9 cellular contexts compared by ENCODE assay signal in the genomic region with DNA sequence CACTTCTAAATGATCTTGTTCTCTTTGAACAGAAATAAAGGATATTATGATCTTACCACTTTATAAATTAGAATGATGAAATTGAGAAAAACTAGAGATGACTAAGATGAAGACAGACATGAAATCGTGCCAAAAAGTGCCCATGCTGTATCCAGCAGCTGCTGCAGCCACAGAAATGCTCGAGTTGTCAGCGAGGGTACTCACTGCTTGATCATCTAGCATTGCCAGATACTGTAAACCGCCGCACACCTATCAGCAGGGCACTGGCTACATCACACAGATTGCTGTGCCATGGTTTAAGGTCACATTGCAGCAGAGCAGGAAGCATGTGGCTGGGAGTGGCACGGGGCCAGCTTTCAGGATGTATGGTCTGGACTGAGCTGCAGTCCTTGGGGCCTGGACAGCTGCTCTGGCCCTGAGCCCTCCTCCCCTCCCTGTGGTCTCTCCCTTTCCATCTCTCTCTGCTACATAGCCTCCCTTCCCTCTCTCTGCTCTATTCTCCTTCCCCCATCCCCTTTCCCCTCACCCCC. TPM values are rescaled to one million over a fixed set of nuclear protein-coding genes. Genes with fewer than 3 reads are reported as not detected.
DNase-seq lines count a peak whose midpoint lies in the region; ATAC-seq, FAIRE-seq and TF ChIP-seq lines count a peak whose summit lies in the region.
"Had no signal": no experiment of that assay in that cellular context is flagged by ENCODE, and none has a peak within 500 bp of the region (broad histone marks: within the 10 kb centered on the region; RNA-seq: fewer than 3 reads in every experiment).

No MANE protein-coding gene starts in this region.

- no peaks in the 10 kb centered on the region for H3K36me3 ChIP-seq in pancreas
- no peaks in the 10 kb centered on the region for H3K36me3 ChIP-seq in CD8-positive, alpha-beta memory T cell (ENCODE audit: insufficient read depth, low read length)

- no peaks in the 10 kb centered on the region for H3K27me3 ChIP-seq in pancreas
- peaks cover 17% of the 10 kb centered on the region for H3K27me3 ChIP-seq in CD8-positive, alpha-beta memory T cell (ENCODE audit: insufficient read depth, low read length, poor library complexity, severe bottlenecking)

- H3K27me3 Mint-ChIP-seq in natural killer cell (ENCODE audit: low read depth in 2 of 2) = peaks cover 8 to 10% of the 10 kb centered on the region in 2 donors
- peaks cover 2 to 21% of the 10 kb centered on the region in 2 donors for H3K27me3 Mint-ChIP-seq in CD8-positive, alpha-beta memory T cell

- FAIRE-seq in pancreas (lab: Jason Lieb, UNC) = no peak
- FAIRE-seq: colon had no signal

- H3K27ac ChIP-seq in pancreas = no peak overlapping the region
- H3K27ac ChIP-seq in CD8-positive, alpha-beta memory T cell (ENCODE audit: low read depth, low read length) = no peak overlapping the region

- ATAC-seq in pancreas (peak; percentile 77 to 94 (median 85)), natural killer cell (no peak), HG03135 (IDR thresholded peaks at IDR 0.05; ENCODE audit: unreplicated experiment) (no peak)

- POLR2A ChIA-PET in CD8-positive, alpha-beta memory T cell (lab: Charles Lee) = no interaction called here

- no peaks in the 10 kb centered on the region for H3K4me1 ChIP-seq in pancreas
- H3K4me1 ChIP-seq in CD8-positive, alpha-beta memory T cell (ENCODE audit: insufficient read depth, low read length) = no peaks in the 10 kb centered on the region

- TF ChIP-seq CTCF in choroid plexus epithelial cell (conservative IDR thresholded peaks at IDR 0.05; ENCODE audit: low read depth, low read length) (no peak), pancreas (IDR thresholded peaks at IDR 0.05) (no peak), natural killer cell (IDR thresholded peaks at IDR 0.05) (no peak)

- H3K4me1 Mint-ChIP-seq in natural killer cell = no peaks in the 10 kb centered on the region
- H3K4me1 Mint-ChIP-seq in CD8-positive, alpha-beta memory T cell = no peaks in the 10 kb centered on the region

- H3K36me3 Mint-ChIP-seq in natural killer cell = no peaks in the 10 kb centered on the region
- H3K36me3 Mint-ChIP-seq in CD8-positive, alpha-beta memory T cell = no peaks in the 10 kb centered on the region

- no peak overlapping the region for H3K4me3 ChIP-seq in choroid plexus epithelial cell (ENCODE audit: low read depth, low read length)
- H3K4me3 ChIP-seq in pancreas = no peak overlapping the region
- H3K4me3 ChIP-seq in CD8-positive, alpha-beta memory T cell (ENCODE audit: low read length) = no peak overlapping the region

- 15 to 17% methylated on average over 6 of the region's 6 CpGs for WGBS in pancreas, 2 donors

- no peak overlapping the region for H3K4me3 Mint-ChIP-seq in natural killer cell
- H3K4me3 Mint-ChIP-seq in CD8-positive, alpha-beta memory T cell = no peak overlapping the region

- no peaks in the 10 kb centered on the region for H3K9me3 ChIP-seq in pancreas
- H3K9me3 ChIP-seq in CD8-positive, alpha-beta memory T cell (ENCODE audit: low read length) = no peaks in the 10 kb centered on the region

- CTCF ChIA-PET in CD8-positive, alpha-beta memory T cell (lab: Charles Lee) = no interaction called here

- DNase-seq in ELR (ENCODE audit: low read depth) (peak; percentile 45), NCI-H2107 treated with DMSO at 0.1 percent for 48 hours (lab: John Stamatoyannopoulos, UW; ENCODE audit: unreplicated experiment) (peak; percentile 39), choroid plexus epithelial cell (ENCODE audit: low read depth) (peak; percentile 90), pancreas (peak; percentile 33 to 80 (median 68)), natural killer cell (no peak), NCI-H226 (no peak)
- no peak for DNase-seq in CD8-positive, alpha-beta memory T cell

- H3K9me3 Mint-ChIP-seq in natural killer cell = no peaks in the 10 kb centered on the region
- no peaks in the 10 kb centered on the region for H3K9me3 Mint-ChIP-seq in CD8-positive, alpha-beta memory T cell

- H3K27ac Mint-ChIP-seq in natural killer cell = no peak overlapping the region
- no peak overlapping the region for H3K27ac Mint-ChIP-seq in CD8-positive, alpha-beta memory T cell

- intact Hi-C loops in pancreas (cut with DNase I) = no loop called here
- intact Hi-C loops in natural killer cell (cut with micrococcal nuclease) = no loop called here

RNA-seq across cellular contexts. Expression of a gene that starts 51.0 kb away (rescaled TPM):
- total RNA-seq in pancreas = 10 to 100 TPM in 1 of 6 donors, 1 to 10 TPM in 5; 4.2 to 12.2 (median 7.5) TPM
- polyA plus RNA-seq in pancreas = 10 to 100 TPM; 39.3 to 53.4 TPM
- 1 to 10 TPM in 2 of 3 donors, under 1 TPM in 1; 0.52 to 4.5 (median 1.9) TPM for total RNA-seq in natural killer cell
- total RNA-seq in CD8-positive, alpha-beta memory T cell = under 1 TPM; 0.20 to 0.38 TPM
- not detected for polyA plus RNA-seq in CD8-positive, alpha-beta memory T cell

RNA-seq across cellular contexts. Expression of a gene that starts 60.0 kb away (rescaled TPM):
- total RNA-seq in pancreas (1 to 10 TPM in 4 of 6 donors, not detected in 2; 1.2 to 1.6 (median 1.4) TPM), natural killer cell (1 to 10 TPM in 2 of 3 donors, under 1 TPM in 1; 0.39 to 7.8 (median 4.2) TPM)
- polyA plus RNA-seq in pancreas = 10 to 100 TPM; 10.5 to 21.2 TPM
- total RNA-seq in CD8-positive, alpha-beta memory T cell = not detected
- not detected for polyA plus RNA-seq in CD8-positive, alpha-beta memory T cell

Comparison
In these comparisons a context has a peak if more than half of its experiments do, and no peak if none do; other contexts are left out.
1. DNase-seq: peak in ELR (single experiment), NCI-H2107 treated with DMSO at 0.1 percent for 48 hours (single experiment), choroid plexus epithelial cell (single experiment) and pancreas (6 of 6); none in natural killer cell (single experiment), CD8-positive, alpha-beta memory T cell (0 of 5) and NCI-H226 (single experiment).
2. ATAC-seq: peak in pancreas (4 of 4); none in natural killer cell (0 of 3) and HG03135 (single experiment).